In genomic region chr5:158180407-158180806, GRCh38 we compare ENCODE assay signal across 24 cellular contexts.
DNase-seq lines count a peak whose midpoint lies in the region; ATAC-seq and TF ChIP-seq lines count a peak whose summit lies in the region.
"Had no signal": no experiment of that assay in that cellular context is flagged by ENCODE, and none has a peak within 500 bp of the region (broad histone marks: within the 10 kb centered on the region; RNA-seq: fewer than 3 reads in every experiment).

No MANE protein-coding gene starts in this region.

- CTCF ChIA-PET in WTC11 (lab: Charles Lee) = interaction anchor here (0.6 kb wide), 1 partner anchor 274 kb away, joined by 3 read pairs; no protein-coding TSS in a partner anchor

- no peaks in the 10 kb centered on the region for H4K20me1 ChIP-seq in BLaER1
- no peaks in the 10 kb centered on the region for H4K20me1 ChIP-seq in BLaER1 treated with 17β-estradiol and CSF1 and Interleukin-3, amounts not matched to agents 10 nM and 100 nM

- no peaks in the 10 kb centered on the region for H3K27me3 Mint-ChIP-seq in WTC11 (ENCODE audit: low read depth)

- intact Hi-C loops in Right ventricle myocardium superior (cut with DNase I) = no loop called here

- 0 out of 2 replicates have a peak overlapping the region, but pooled peaks have one; percentile 95 for H3K4me2 ChIP-seq in BLaER1
- peak overlapping the region in 6 of 11 experiments; percentile 81 to 98 (median 94); a peak in 10 of 22 replicates for H3K4me2 ChIP-seq in BLaER1 treated with 17β-estradiol and CSF1 and Interleukin-3, amounts not matched to agents 10 nM and 100 nM

- peaks cover 6% of the 10 kb centered on the region for H3K4me1 Mint-ChIP-seq in WTC11
- H3K4me1 Mint-ChIP-seq: CD4-positive, alpha-beta memory T cell; CD4-positive, CD25-positive, alpha-beta regulatory T cell; CD8-positive, alpha-beta memory T cell had no signal

- H3K36me3 ChIP-seq in right atrium auricular region = no peaks in the 10 kb centered on the region
- peaks cover 41% of the 10 kb centered on the region for H3K36me3 ChIP-seq in BLaER1
- peaks cover 0 to 34% (median 26%) of the 10 kb centered on the region in 11 experiments; a peak in 15 of 22 replicates for H3K36me3 ChIP-seq in BLaER1 treated with 17β-estradiol and CSF1 and Interleukin-3, amounts not matched to agents 10 nM and 100 nM
- H3K36me3 ChIP-seq: BE2C had no signal

- H3K9me3 ChIP-seq in right atrium auricular region (no peaks in the 10 kb centered on the region), BLaER1 (peaks cover 45% of the 10 kb centered on the region)
- peaks cover 10 to 49% (median 31%) of the 10 kb centered on the region in 11 experiments for H3K9me3 ChIP-seq in BLaER1 treated with 17β-estradiol and CSF1 and Interleukin-3, amounts not matched to agents 10 nM and 100 nM (replicated peaks in 1 of 11)
- H3K9me3 ChIP-seq: BE2C had no signal

- no peak for DNase-seq in Right ventricle myocardium superior
- no peak for DNase-seq in right atrium auricular region (ENCODE audit: low spot score)
- peak; percentile 13 for DNase-seq in islet precursor cell
- DNase-seq in WTC11 (ENCODE audit: low spot score) = no peak
- DNase-seq: 8988T; ACHN; BE2C; C1 segment of cervical spinal cord; CD4-positive, alpha-beta memory T cell; CD4-positive, CD25-positive, alpha-beta regulatory T cell; CD8-positive, alpha-beta memory T cell; COR-L47; DMS 273 treated with DMSO at 0.1 percent for 48 hours; DMS153; DMS53; DMS79; DND-41; EL; GDM1 had no signal

- no peak overlapping the region for H3K27ac Mint-ChIP-seq in WTC11
- H3K27ac Mint-ChIP-seq: CD14-positive monocyte; CD4-positive, alpha-beta memory T cell; CD4-positive, CD25-positive, alpha-beta regulatory T cell; CD8-positive, alpha-beta memory T cell had no signal

- no peaks in the 10 kb centered on the region for H3K27me3 ChIP-seq in right atrium auricular region
- no peaks in the 10 kb centered on the region for H3K27me3 ChIP-seq in BLaER1
- H3K27me3 ChIP-seq in BLaER1 treated with 17β-estradiol and CSF1 and Interleukin-3, amounts not matched to agents 10 nM and 100 nM = no peaks in the 10 kb centered on the region
- H3K27me3 ChIP-seq: BE2C had no signal

- TF ChIP-seq CTCF in right atrium auricular region (IDR thresholded peaks at IDR 0.05) (no peak), WTC11 (IDR thresholded peaks at IDR 0.05) (no peak)

- H3K27ac ChIP-seq in right atrium auricular region (no peak overlapping the region), BLaER1 (peak overlapping the region; percentile 98)
- H3K27ac ChIP-seq in BLaER1 treated with 17β-estradiol and CSF1 and Interleukin-3, amounts not matched to agents 10 nM and 100 nM = peak overlapping the region in 1 of 11 experiments; percentile 9; a peak in 1 of 22 replicates

- H3K4me3 ChIP-seq in right atrium auricular region (no peak overlapping the region), BLaER1 (peak overlapping the region; percentile 33; the same call in 1 of the 2 replicates)
- 0 out of 20 replicates have a peak overlapping the region, but pooled peaks of 1 of the 10 experiments have one; percentile 12 for H3K4me3 ChIP-seq in BLaER1 treated with 17β-estradiol and CSF1 and Interleukin-3, amounts not matched to agents 10 nM and 100 nM
- H3K4me3 ChIP-seq: GM12878 had no signal

- POLR2A ChIA-PET in WTC11 (lab: Charles Lee) = no interaction called here

- ATAC-seq in Right ventricle myocardium superior (ENCODE audit: poor library complexity) = peak; percentile 46
- no peak for ATAC-seq in WTC11
- ATAC-seq in GM21717 (IDR thresholded peaks at IDR 0.05; ENCODE audit: unreplicated experiment) = no peak
- ATAC-seq: GM12878 had no signal

- H3K4me1 ChIP-seq in right atrium auricular region (peaks cover 0 to 10% of the 10 kb centered on the region in 2 donors), BLaER1 (peaks cover 48% of the 10 kb centered on the region)
- H3K4me1 ChIP-seq in BLaER1 treated with 17β-estradiol and CSF1 and Interleukin-3, amounts not matched to agents 10 nM and 100 nM = peaks cover 19 to 54% (median 49%) of the 10 kb centered on the region in 10 experiments

- no peak overlapping the region for H3K4me3 Mint-ChIP-seq in WTC11
- H3K4me3 Mint-ChIP-seq: CD14-positive monocyte; CD4-positive, alpha-beta memory T cell; CD4-positive, CD25-positive, alpha-beta regulatory T cell; CD8-positive, alpha-beta memory T cell had no signal

- no peaks in the 10 kb centered on the region for H3K9me3 Mint-ChIP-seq in WTC11

- H3K36me3 Mint-ChIP-seq in WTC11 = no peaks in the 10 kb centered on the region
- H3K36me3 Mint-ChIP-seq: CD14-positive monocyte; CD4-positive, alpha-beta memory T cell; CD4-positive, CD25-positive, alpha-beta regulatory T cell; CD8-positive, alpha-beta memory T cell had no signal

- H3K9ac ChIP-seq in BLaER1 = no peak overlapping the region; the same call in 1 of the 2 replicates
- H3K9ac ChIP-seq in BLaER1 treated with 17β-estradiol and CSF1 and Interleukin-3, amounts not matched to agents 10 nM and 100 nM = no peak overlapping the region

TF ChIP-seq in WTC11, 78 proteins besides CTCF, POLR2A, EP300 and RAD21:
- TF ChIP-seq JAZF1 (CRISPR knock-in tag; IDR thresholded peaks at IDR 0.05) (no peak), GTF2I (CRISPR knock-in tag; conservative IDR thresholded peaks at IDR 0.05) (no peak), NR3C1 (CRISPR knock-in tag; conservative IDR thresholded peaks at IDR 0.05; ENCODE audit: low read depth) (no peak), USF2 (CRISPR knock-in tag; IDR thresholded peaks at IDR 0.05) (no peak)
- TF ChIP-seq, protein P1, sequence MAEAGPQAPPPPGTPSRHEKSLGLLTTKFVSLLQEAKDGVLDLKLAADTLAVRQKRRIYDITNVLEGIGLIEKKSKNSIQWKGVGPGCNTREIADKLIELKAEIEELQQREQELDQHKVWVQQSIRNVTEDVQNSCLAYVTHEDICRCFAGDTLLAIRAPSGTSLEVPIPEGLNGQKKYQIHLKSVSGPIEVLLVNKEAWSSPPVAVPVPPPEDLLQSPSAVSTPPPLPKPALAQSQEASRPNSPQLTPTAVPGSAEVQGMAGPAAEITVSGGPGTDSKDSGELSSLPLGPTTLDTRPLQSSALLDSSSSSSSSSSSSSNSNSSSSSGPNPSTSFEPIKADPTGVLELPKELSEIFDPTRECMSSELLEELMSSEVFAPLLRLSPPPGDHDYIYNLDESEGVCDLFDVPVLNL (CRISPR knock-in tag; IDR thresholded peaks at IDR 0.05; ENCODE audit: borderline replicate concordance, low read depth) = no peak
- TF ChIP-seq, protein P2, sequence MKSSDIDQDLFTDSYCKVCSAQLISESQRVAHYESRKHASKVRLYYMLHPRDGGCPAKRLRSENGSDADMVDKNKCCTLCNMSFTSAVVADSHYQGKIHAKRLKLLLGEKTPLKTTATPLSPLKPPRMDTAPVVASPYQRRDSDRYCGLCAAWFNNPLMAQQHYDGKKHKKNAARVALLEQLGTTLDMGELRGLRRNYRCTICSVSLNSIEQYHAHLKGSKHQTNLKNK (CRISPR knock-in tag; IDR thresholded peaks at IDR 0.05) = no peak
- TF ChIP-seq, protein P3, sequence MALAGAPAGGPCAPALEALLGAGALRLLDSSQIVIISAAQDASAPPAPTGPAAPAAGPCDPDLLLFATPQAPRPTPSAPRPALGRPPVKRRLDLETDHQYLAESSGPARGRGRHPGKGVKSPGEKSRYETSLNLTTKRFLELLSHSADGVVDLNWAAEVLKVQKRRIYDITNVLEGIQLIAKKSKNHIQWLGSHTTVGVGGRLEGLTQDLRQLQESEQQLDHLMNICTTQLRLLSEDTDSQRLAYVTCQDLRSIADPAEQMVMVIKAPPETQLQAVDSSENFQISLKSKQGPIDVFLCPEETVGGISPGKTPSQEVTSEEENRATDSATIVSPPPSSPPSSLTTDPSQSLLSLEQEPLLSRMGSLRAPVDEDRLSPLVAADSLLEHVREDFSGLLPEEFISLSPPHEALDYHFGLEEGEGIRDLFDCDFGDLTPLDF (CRISPR knock-in tag; IDR thresholded peaks at IDR 0.05) = no peak
